Comparison of ENCODE assay signal across 9 cellular contexts in genomic region chr2:42086500-42086953, GRCh38. TPM values are rescaled to one million over a fixed set of nuclear protein-coding genes. Genes with fewer than 3 reads are reported as not detected.
DNase-seq lines count a peak whose midpoint lies in the region; ATAC-seq, FAIRE-seq and TF ChIP-seq lines count a peak whose summit lies in the region.
"Had no signal": no experiment of that assay in that cellular context is flagged by ENCODE, and none has a peak within 500 bp of the region (broad histone marks: within the 10 kb centered on the region; RNA-seq: fewer than 3 reads in every experiment).

No MANE protein-coding gene starts in this region.

- H3K9me3 ChIP-seq in Panc1 (ENCODE audit: control insufficient read depth, insufficient read depth, low read depth, low read length) (no peaks in the 10 kb centered on the region), body of pancreas (no peaks in the 10 kb centered on the region)

- POLR2A ChIA-PET in Panc1 (lab: Charles Lee) = no interaction called here

- in situ Hi-C loops in Panc1 (cut with HindIII; ENCODE audit: low pct_unique_long_range_greater_than_20kb, low sequenced_read_pairs) = no loop called here

- intact Hi-C loops in Panc1 (cut with micrococcal nuclease; ENCODE audit: unreplicated experiment) = loop anchor here (1.0 kb wide), 2 partner anchors 217 to 232 kb away; no protein-coding TSS in a partner anchor
- intact Hi-C loops in body of pancreas (cut with DNase I) = loop anchor here (2.0 kb wide), 1 partner anchor 218 kb away; no protein-coding TSS in a partner anchor

- H3K36me3 Mint-ChIP-seq in stimulated activated memory B cell treated with anti-CD40 and anti-IgM and Interleukin-4, amounts not matched to agents 10 μg/mL and 1 μg/mL and 100 μg/mL, for 72 hours = no peaks in the 10 kb centered on the region

- H3K4me1 ChIP-seq in Panc1 (ENCODE audit: control insufficient read depth, insufficient read depth, low read length) (peaks cover 12% of the 10 kb centered on the region), body of pancreas (peaks cover 11% of the 10 kb centered on the region)

- TF ChIP-seq POLR2A in GM12891 (IDR thresholded peaks at IDR 0.05; ENCODE audit: low read depth, low read length) = no peak
- no peak for TF ChIP-seq POLR2A in body of pancreas (IDR thresholded peaks at IDR 0.05)

- CTCF ChIA-PET in Panc1 (lab: Charles Lee) = interaction anchor here (0.5 to 2.6 kb wide), 3 partner anchors 15 to 233 kb away, joined by 4 to 15 read pairs (median 11); no protein-coding TSS in a partner anchor

- TF ChIP-seq CTCF in AG10803 (conservative IDR thresholded peaks at IDR 0.05; ENCODE audit: low read length) (peak; percentile 83), Panc1 (IDR thresholded peaks at IDR 0.05) (peak; percentile 80), body of pancreas (IDR thresholded peaks at IDR 0.05) (peak; percentile 57 to 93 (median 87))

- H3K27ac ChIP-seq in Panc1 (ENCODE audit: low read length) = peak overlapping the region; percentile 21; the same call in 1 of the 2 replicates
- H3K27ac ChIP-seq in body of pancreas = no peak overlapping the region

- H3K4me3 ChIP-seq in AG10803 (ENCODE audit: low read length) (no peak overlapping the region), Panc1 (ENCODE audit: low read depth in 2 of 2, low read length in 2 of 2) (no peak overlapping the region), body of pancreas (no peak overlapping the region)
- no peak overlapping the region for H3K4me3 ChIP-seq in Jurkat, Clone E6-1 (ENCODE audit: low read length)

- no TSS peak for BruUV-seq in Panc1 (replicated peaks; lab: Mats Ljungman, UMichigan)

- FAIRE-seq in GM12891 (lab: Jason Lieb, UNC) = peak; percentile 94
- FAIRE-seq: islet of Langerhans had no signal

- DNase-seq in AG10803 (ENCODE audit: low read depth) = peak; percentile 60
- peak; percentile 45 for DNase-seq in GM12891 (ENCODE audit: insufficient read length, low spot score)
- peak; percentile 18 for DNase-seq in Jurkat, Clone E6-1 (ENCODE audit: low read depth, low spot score)
- peak; percentile 55 for DNase-seq in Panc1 (ENCODE audit: low read depth, low spot score)
- DNase-seq in body of pancreas = peak; percentile 57 to 66 (median 62)
- peak; percentile 70 for DNase-seq in iPS-NIHi11 (ENCODE audit: low spot score)

- H3K27me3 ChIP-seq in Panc1 (ENCODE audit: control insufficient read depth, insufficient read depth, low read length) (no peaks in the 10 kb centered on the region), body of pancreas (no peaks in the 10 kb centered on the region)

- H3K9me3 Mint-ChIP-seq in stimulated activated memory B cell treated with anti-CD40 and anti-IgM and Interleukin-4, amounts not matched to agents 10 μg/mL and 1 μg/mL and 100 μg/mL, for 72 hours = no peaks in the 10 kb centered on the region

- WGBS in body of pancreas, 2 donors = 18 to 19% methylated on average over 6 of the region's 6 CpGs

- H3K36me3 ChIP-seq in Panc1 (ENCODE audit: control insufficient read depth, insufficient read depth, low read length) (no peaks in the 10 kb centered on the region), body of pancreas (replicated peaks in 1 of 2; ENCODE audit: insufficient read depth in 1 of 2, low read depth in 2 of 2) (no peaks in the 10 kb centered on the region)

- peaks cover 14% of the 10 kb centered on the region for H3K4me1 Mint-ChIP-seq in stimulated activated memory B cell treated with anti-CD40 and anti-IgM and Interleukin-4, amounts not matched to agents 10 μg/mL and 1 μg/mL and 100 μg/mL, for 72 hours

- H3K27me3 Mint-ChIP-seq in stimulated activated memory B cell treated with anti-CD40 and anti-IgM and Interleukin-4, amounts not matched to agents 10 μg/mL and 1 μg/mL and 100 μg/mL, for 72 hours = no peaks in the 10 kb centered on the region

- peak; percentile 87 for ATAC-seq in Panc1
- ATAC-seq in body of pancreas = peak; percentile 85
- ATAC-seq in stimulated activated memory B cell treated with anti-CD40 and anti-IgM and Interleukin-4, amounts not matched to agents 10 μg/mL and 1 μg/mL and 100 μg/mL, for 72 hours = peak; percentile 20
- no peak for ATAC-seq in HG03045 (IDR thresholded peaks at IDR 0.05; ENCODE audit: unreplicated experiment)

- no peak overlapping the region for H3K4me3 Mint-ChIP-seq in stimulated activated memory B cell treated with anti-CD40 and anti-IgM and Interleukin-4, amounts not matched to agents 10 μg/mL and 1 μg/mL and 100 μg/mL, for 72 hours

- no peak overlapping the region for H3K27ac Mint-ChIP-seq in stimulated activated memory B cell treated with anti-CD40 and anti-IgM and Interleukin-4, amounts not matched to agents 10 μg/mL and 1 μg/mL and 100 μg/mL, for 72 hours

TF ChIP-seq in GM12891, 5 proteins besides CTCF, POLR2A, EP300 and RAD21:
- TF ChIP-seq SPI1 (IDR thresholded peaks at IDR 0.05; ENCODE audit: low read depth, low read length) (no peak), POU2F2 (IDR thresholded peaks at IDR 0.05; ENCODE audit: low read depth, low read length) (no peak), TAF1 (IDR thresholded peaks at IDR 0.05; ENCODE audit: low read depth, low read length) (no peak), PAX5 (IDR thresholded peaks at IDR 0.05; ENCODE audit: insufficient read depth, low read length, severe bottlenecking) (no peak), POLR2AphosphoS5 (IDR thresholded peaks at IDR 0.05; ENCODE audit: low read depth, low read length) (no peak)

RNA-seq across cellular contexts. Expression of gene PKDCC, which starts 38.7 kb away (rescaled TPM):
- 1.3 TPM for polyA plus RNA-seq in GM12891 (2012; ENCODE audit: low read depth, missing spikeins)
- not detected for polyA plus RNA-seq in Jurkat, Clone E6-1 (2012; ENCODE audit: insufficient read depth, insufficient read length)
- 14.8 TPM for total RNA-seq in Panc1 (2021; ENCODE audit: unreplicated experiment)
- 18.7 TPM for polyA plus RNA-seq in Panc1 (2012; ENCODE audit: insufficient read length)
- 10 to 100 TPM; 25.7 to 93.9 TPM for total RNA-seq in body of pancreas

Comparison
In these comparisons a context has a peak if more than half of its experiments do, and no peak if none do; other contexts are left out.
1. DNase-seq: peak in every context shown above with its lines; median percentile 70 in iPS-NIHi11; 62 in body of pancreas; 60 in AG10803; 55 in Panc1; 45 in GM12891; 18 in Jurkat, Clone E6-1.